Comparison of ENCODE assay signal across 21 cellular contexts in genomic region chr1:183758913-183759312, GRCh38.
"Had no signal": no experiment of that assay in that cellular context is flagged by ENCODE, and none has a peak within 500 bp of the region (broad histone marks: within the 10 kb centered on the region; RNA-seq: fewer than 3 reads in every experiment).

No MANE protein-coding gene starts in this region.

- H3K4me3 ChIP-seq: dorsolateral prefrontal cortex, esophagus squamous epithelium, lower lobe of right lung, pancreas, right lobe of liver, thoracic aorta, tibial nerve, upper lobe of left lung had no signal

- DNase-seq: central memory CD4-positive, alpha-beta T cell; dorsolateral prefrontal cortex; effector CD4-positive, alpha-beta T cell; erythroblast; esophagus squamous epithelium; head of caudate nucleus; hippocampal formation; lower lobe of right lung; natural killer cell; pancreas; retina; right lobe of liver; small intestine; stimulated activated CD4-positive, alpha-beta T cell treated with anti-CD3 and anti-CD28 coated beads, Interleukin-15, amount 100 ng/mL, for 24 hours; stimulated activated CD4-positive, alpha-beta T cell treated with anti-CD3 and anti-CD28 coated beads, Interleukin-2, amount 100 ng/mL, for 48 hours; stimulated activated naive B cell treated with anti-CD40 and anti-IgM and Interleukin-4, amounts not matched to agents 10 μg/mL and 1 μg/mL and 100 μg/mL, for 72 hours; upper lobe of left lung had no signal

- H3K4me1 ChIP-seq: esophagus squamous epithelium, lower lobe of right lung, pancreas, right lobe of liver, upper lobe of left lung had no signal

- H3K9me3 ChIP-seq: pancreas, right lobe of liver, thoracic aorta had no signal

- H3K27me3 ChIP-seq: dorsolateral prefrontal cortex, esophagus squamous epithelium, neutrophil, pancreas, right lobe of liver, tibial nerve, upper lobe of left lung had no signal

- H3K27ac ChIP-seq: dorsolateral prefrontal cortex, esophagus squamous epithelium, lower lobe of right lung, neutrophil, pancreas, right lobe of liver, thoracic aorta, tibial nerve, upper lobe of left lung had no signal

- ATAC-seq: left lobe of liver; lower lobe of right lung; natural killer cell; pancreas; stimulated activated naive B cell treated with anti-CD40 and anti-IgM and Interleukin-4, amounts not matched to agents 10 μg/mL and 1 μg/mL and 100 μg/mL, for 72 hours had no signal
